ENCODE assay signal across 10 cellular contexts in the genomic region with DNA sequence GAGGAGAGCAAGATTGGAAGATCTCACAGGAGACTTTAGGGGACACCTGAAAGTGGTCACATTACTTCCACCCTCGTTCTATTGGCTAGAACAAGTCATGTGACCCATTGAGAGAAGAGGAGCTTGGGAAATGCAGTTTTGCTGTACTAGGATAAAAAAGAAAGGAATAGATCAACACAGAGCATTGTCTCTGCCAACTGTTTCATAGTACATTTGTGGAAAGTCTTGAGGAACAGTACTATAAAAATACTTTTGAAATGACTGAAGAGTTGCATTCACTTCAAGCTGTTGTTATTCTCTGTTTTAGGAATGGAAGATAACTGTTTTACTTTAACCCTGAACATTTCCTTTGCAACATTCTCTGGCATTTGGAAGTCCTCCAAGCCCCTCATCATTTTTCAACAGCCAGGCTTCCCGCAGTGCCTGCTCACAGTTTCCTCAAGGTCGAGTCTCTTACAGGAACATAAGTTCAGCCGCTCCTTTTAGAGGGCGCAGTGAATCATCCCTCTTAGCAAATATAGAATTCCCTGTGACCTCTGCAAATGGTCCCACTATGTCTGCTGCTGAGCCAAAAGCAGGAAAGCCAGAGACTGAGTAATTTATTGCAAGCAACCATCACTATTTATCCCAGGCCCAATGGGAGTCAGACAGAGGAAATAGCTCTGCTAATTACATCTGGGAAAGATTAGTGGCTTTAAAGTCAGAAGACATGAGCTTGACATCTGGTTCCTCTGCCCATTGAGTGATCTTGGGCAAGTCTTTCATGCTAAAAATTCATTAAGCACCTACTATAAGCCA. TPM values are rescaled to one million over a fixed set of nuclear protein-coding genes. Genes with fewer than 3 reads are reported as not detected.
DNase-seq lines count a peak whose midpoint lies in the region; ATAC-seq and TF ChIP-seq lines count a peak whose summit lies in the region.
"Had no signal": no experiment of that assay in that cellular context is flagged by ENCODE, and none has a peak within 500 bp of the region (broad histone marks: within the 10 kb centered on the region; RNA-seq: fewer than 3 reads in every experiment).

No MANE protein-coding gene starts in this region.

- 3% methylated on average over 5 of the region's 5 CpGs for WGBS in SK-N-SH (ENCODE audit: low lambda C conversion rate)
- WGBS in mammary epithelial cell (ENCODE audit: low coverage, missing lambda C conversion rate), result 60% methylated on average over 4 of the region's 5 CpGs

- H4K20me1 ChIP-seq in SK-N-SH (ENCODE audit: insufficient read depth), result no peaks in the 10 kb centered on the region
- no peaks in the 10 kb centered on the region for H4K20me1 ChIP-seq in PC-9 (ENCODE audit: insufficient read depth)
- no peaks in the 10 kb centered on the region for H4K20me1 ChIP-seq in mammary epithelial cell (ENCODE audit: insufficient read depth, low read length)

- H3K36me3 ChIP-seq in BJ (ENCODE audit: control insufficient read depth, insufficient read depth, low read length) (no peaks in the 10 kb centered on the region), SK-N-SH (replicated peaks in 1 of 2; ENCODE audit: control insufficient read depth in 1 of 2, insufficient read depth in 2 of 2, low read length in 1 of 2) (no peaks in the 10 kb centered on the region), PC-9 (ENCODE audit: low read depth) (no peaks in the 10 kb centered on the region), mammary epithelial cell (ENCODE audit: insufficient read depth, low read length) (no peaks in the 10 kb centered on the region)

- H3K79me2 ChIP-seq in SK-N-SH (ENCODE audit: insufficient read depth) (no peaks in the 10 kb centered on the region), PC-9 (ENCODE audit: low read depth) (no peaks in the 10 kb centered on the region), mammary epithelial cell (ENCODE audit: insufficient read depth, low read length) (no peaks in the 10 kb centered on the region)

- no peak for TF ChIP-seq RAD21 in SK-N-SH (IDR thresholded peaks at IDR 0.05; ENCODE audit: low read length)

- ATAC-seq in stimulated activated naive CD8-positive, alpha-beta T cell treated with anti-CD3 and anti-CD28 coated beads, Interleukin-15, amount 100 ng/mL, for 72 hours, result no peak

- intact Hi-C loops in activated CD4-positive, alpha-beta T cell treated with anti-CD3 and anti-CD28 coated beads, Interleukin-2, amount 10 ng/mL, durations not matched to agents 24 days and 14 days (cut with micrococcal nuclease), result no loop called here
- intact Hi-C loops in PC-9 (cut with micrococcal nuclease; ENCODE audit: unreplicated experiment) (no loop called here), mammary epithelial cell (cut with micrococcal nuclease) (no loop called here)

- H3K36me3 Mint-ChIP-seq in activated CD4-positive, alpha-beta T cell treated with anti-CD3 and anti-CD28 coated beads, Interleukin-2, amount 10 ng/mL, durations not matched to agents 24 days and 14 days (ENCODE audit: low read depth), result no peaks in the 10 kb centered on the region

- H2AFZ ChIP-seq in SK-N-SH (ENCODE audit: low read depth) (peak overlapping the region; percentile 96), PC-9 (no peak overlapping the region), mammary epithelial cell (ENCODE audit: low read depth, low read length) (no peak overlapping the region)

- peak overlapping the region; percentile 31 to 71; a peak in 3 of 4 replicates for H3K27ac ChIP-seq in SK-N-SH (ENCODE audit: low read depth in 2 of 2, low read length in 1 of 2)
- H3K27ac ChIP-seq in PC-9, result no peak overlapping the region
- no peak overlapping the region for H3K27ac ChIP-seq in mammary epithelial cell (ENCODE audit: insufficient read depth, low read depth, low read length)

- H3K27ac Mint-ChIP-seq in activated CD4-positive, alpha-beta T cell treated with anti-CD3 and anti-CD28 coated beads, Interleukin-2, amount 10 ng/mL, durations not matched to agents 24 days and 14 days, result no peak overlapping the region
- no peak overlapping the region for H3K27ac Mint-ChIP-seq in stimulated activated naive CD8-positive, alpha-beta T cell treated with anti-CD3 and anti-CD28 coated beads, Interleukin-15, amount 100 ng/mL, for 72 hours

- H3K4me1 Mint-ChIP-seq in activated CD4-positive, alpha-beta T cell treated with anti-CD3 and anti-CD28 coated beads, Interleukin-2, amount 10 ng/mL, durations not matched to agents 24 days and 14 days, result no peaks in the 10 kb centered on the region
- no peaks in the 10 kb centered on the region for H3K4me1 Mint-ChIP-seq in stimulated activated naive CD8-positive, alpha-beta T cell treated with anti-CD3 and anti-CD28 coated beads, Interleukin-15, amount 100 ng/mL, for 72 hours

- H3K9ac ChIP-seq in SK-N-SH, result no peak overlapping the region; the same call in 1 of the 2 replicates
- H3K9ac ChIP-seq in mammary epithelial cell (ENCODE audit: insufficient read depth, low read length), result no peak overlapping the region

- peak; percentile 100 for DNase-seq in BJ (ENCODE audit: low read depth)
- DNase-seq in SK-N-SH, result peak; percentile 16
- peak; percentile 75 for DNase-seq in glomerular endothelial cell (ENCODE audit: extremely low read depth, low read depth, low spot score)
- DNase-seq in pons (ENCODE audit: low spot score), result peak; percentile 31
- no peak for DNase-seq in activated CD4-positive, alpha-beta T cell treated with anti-CD3 and anti-CD28 coated beads, Interleukin-2, amount 10 ng/mL, durations not matched to agents 24 days and 14 days
- no peak for DNase-seq in PC-9
- no peak for DNase-seq in stimulated activated naive CD8-positive, alpha-beta T cell treated with anti-CD3 and anti-CD28 coated beads, Interleukin-15, amount 100 ng/mL, for 72 hours
- no peak for DNase-seq in mammary epithelial cell
- DNase-seq: activated CD4-positive, CD25-positive, alpha-beta regulatory T cell treated with anti-CD3 and anti-CD28 coated beads, Interleukin-2, amount 50 U/mL, for 72 hours; NCI-H1048 had no signal

- peaks cover 4% of the 10 kb centered on the region for H3K27me3 Mint-ChIP-seq in activated CD4-positive, alpha-beta T cell treated with anti-CD3 and anti-CD28 coated beads, Interleukin-2, amount 10 ng/mL, durations not matched to agents 24 days and 14 days
- H3K27me3 Mint-ChIP-seq in stimulated activated naive CD8-positive, alpha-beta T cell treated with anti-CD3 and anti-CD28 coated beads, Interleukin-15, amount 100 ng/mL, for 72 hours, result peaks cover 34% of the 10 kb centered on the region

- no peaks in the 10 kb centered on the region for H3K9me2 ChIP-seq in SK-N-SH
- no peaks in the 10 kb centered on the region for H3K9me2 ChIP-seq in PC-9 (ENCODE audit: insufficient read depth)

- in situ Hi-C loops in mammary epithelial cell (cut with MboI; ENCODE audit: low sequenced_read_pairs in 2 of 2), result no loop called here

- TF ChIP-seq CTCF in BJ (IDR thresholded peaks at IDR 0.05; ENCODE audit: insufficient read depth, low read depth, low read length) (no peak), SK-N-SH (IDR thresholded peaks at IDR 0.05) (no peak), PC-9 (conservative IDR thresholded peaks at IDR 0.05) (no peak), mammary epithelial cell (conservative IDR thresholded peaks at IDR 0.05 in 1 of 2, IDR thresholded peaks at IDR 0.05 in 1 of 2; ENCODE audit: extremely low read depth in 1 of 2, insufficient read depth in 1 of 2, low read depth in 1 of 2, low read length in 2 of 2) (no peak)

- CTCF ChIA-PET in BJ (lab: Yijun Ruan, JAX), result interaction anchor here (1.1 to 1.8 kb wide), 4 partner anchors 10 to 289 kb away, joined by 3 to 5 read pairs (median 4); no protein-coding TSS in a partner anchor
- CTCF ChIA-PET in SK-N-SH (lab: Yijun Ruan, JAX), result interaction anchor here (2.1 kb wide), 1 partner anchor 13 kb away, joined by 9 read pairs; no protein-coding TSS in a partner anchor
- CTCF ChIA-PET in PC-9 (lab: Charles Lee), result no interaction called here
- CTCF ChIA-PET in mammary epithelial cell (lab: Charles Lee; ENCODE audit: low non-redundant PET), result no interaction called here

- H3F3A ChIP-seq in SK-N-SH (replicated peaks; ENCODE audit: insufficient read depth) (peaks cover 23% of the 10 kb centered on the region), PC-9 (ENCODE audit: insufficient read depth, low read depth) (no peaks in the 10 kb centered on the region)

- H3K9me3 ChIP-seq in SK-N-SH (no peaks in the 10 kb centered on the region), PC-9 (ENCODE audit: insufficient read depth, low read depth) (no peaks in the 10 kb centered on the region), mammary epithelial cell (replicated peaks; ENCODE audit: insufficient read depth, low read length) (no peaks in the 10 kb centered on the region)

- H3K4me1 ChIP-seq in SK-N-SH (ENCODE audit: control insufficient read depth in 1 of 2, insufficient read depth in 2 of 2, low read depth in 1 of 2, low read length in 1 of 2) (peaks cover 0 to 13% of the 10 kb centered on the region in 2 experiments; a peak in 1 of 4 replicates), PC-9 (replicated peaks; ENCODE audit: insufficient read depth) (no peaks in the 10 kb centered on the region), mammary epithelial cell (ENCODE audit: insufficient read depth, low read length) (no peaks in the 10 kb centered on the region)

- TF ChIP-seq EP300 in SK-N-SH (IDR thresholded peaks at IDR 0.05; ENCODE audit: borderline replicate concordance in 1 of 2, low read depth in 1 of 2, low read length in 1 of 2), result 0 out of 4 replicates have a peak, but pooled peaks of 1 of the 2 experiments have one; percentile 52

- BruUV-seq in PC-9 (replicated peaks; lab: Mats Ljungman, UMichigan) (no TSS peak), mammary epithelial cell (replicated peaks; lab: Mats Ljungman, UMichigan) (no TSS peak)

- peaks cover 2% of the 10 kb centered on the region for H3K9me3 Mint-ChIP-seq in activated CD4-positive, alpha-beta T cell treated with anti-CD3 and anti-CD28 coated beads, Interleukin-2, amount 10 ng/mL, durations not matched to agents 24 days and 14 days
- peaks cover 0 to 7% of the 10 kb centered on the region in 2 donors for H3K9me3 Mint-ChIP-seq in stimulated activated naive CD8-positive, alpha-beta T cell treated with anti-CD3 and anti-CD28 coated beads, Interleukin-15, amount 100 ng/mL, for 72 hours

- POLR2A ChIA-PET in BJ (lab: Charles Lee) (interaction anchor here (0.6 kb wide), 1 partner anchor 41 kb away, joined by 3 read pairs; the partner anchor contains the start of gene PSMA2), SK-N-SH (lab: Yijun Ruan, JAX) (interaction anchor here (1.3 kb wide), 1 partner anchor 27 kb away, joined by 5 read pairs; no protein-coding TSS in a partner anchor), PC-9 (lab: Charles Lee; ENCODE audit: unreplicated experiment) (no interaction called here)

- H3K4me3 Mint-ChIP-seq in activated CD4-positive, alpha-beta T cell treated with anti-CD3 and anti-CD28 coated beads, Interleukin-2, amount 10 ng/mL, durations not matched to agents 24 days and 14 days, result no peak overlapping the region
- no peak overlapping the region for H3K4me3 Mint-ChIP-seq in stimulated activated naive CD8-positive, alpha-beta T cell treated with anti-CD3 and anti-CD28 coated beads, Interleukin-15, amount 100 ng/mL, for 72 hours

- H3K27me3 ChIP-seq in BJ (ENCODE audit: control insufficient read depth, insufficient read depth, low read length), result no peaks in the 10 kb centered on the region
- H3K27me3 ChIP-seq in SK-N-SH (ENCODE audit: insufficient read depth), result no peaks in the 10 kb centered on the region
- peaks cover 27% of the 10 kb centered on the region; the same call in 1 of the 2 replicates for H3K27me3 ChIP-seq in PC-9 (ENCODE audit: insufficient read depth, low read depth)
- no peaks in the 10 kb centered on the region for H3K27me3 ChIP-seq in mammary epithelial cell (ENCODE audit: insufficient read depth, low read length)

- H3K4me3 ChIP-seq in BJ (ENCODE audit: low read depth, low read length), result no peak overlapping the region
- H3K4me3 ChIP-seq in SK-N-SH (ENCODE audit: low read depth in 2 of 2, low read length in 1 of 2), result peak overlapping the region in 1 of 2 experiments; percentile 34; a peak in 2 of 4 replicates
- no peak overlapping the region for H3K4me3 ChIP-seq in PC-9
- H3K4me3 ChIP-seq in mammary epithelial cell (replicated peaks in 1 of 3; ENCODE audit: insufficient read depth in 1 of 3, low read depth in 2 of 3, low read length in 3 of 3), result no peak overlapping the region

- dilution Hi-C loops in mammary epithelial cell (cut with HindIII; ENCODE audit: low sequenced_read_pairs), result no loop called here

- H3K4me2 ChIP-seq in SK-N-SH, result peak overlapping the region; percentile 70
- H3K4me2 ChIP-seq in PC-9, result no peak overlapping the region
- no peak overlapping the region for H3K4me2 ChIP-seq in mammary epithelial cell (ENCODE audit: insufficient read depth, low read depth, low read length)

RNA-seq across cellular contexts. Expression of gene MRPL32, which starts 40.7 kb away (rescaled TPM):
- 35.6 and 44.5 TPM in 2 replicates for polyA plus RNA-seq in BJ (2011; rRNA removed)
- polyA minus RNA-seq in BJ (2011; rRNA and poly(A)+ RNA removed), result 4.4 and 5.9 TPM in 2 replicates
- 73.1 and 87.5 TPM in 2 replicates for polyA plus RNA-seq in SK-N-SH (2012; rRNA removed)
- 82.4 and 97.0 TPM in 2 replicates for polyA plus RNA-seq in SK-N-SH (2012; cell fraction: cytosol; rRNA removed)
- polyA plus RNA-seq in SK-N-SH (2012; cell fraction: nucleus; rRNA removed), result 86.2 and 137 TPM in 2 replicates
- 55.9 and 58.5 TPM in 2 replicates for total RNA-seq in glomerular endothelial cell
- 81.6 and 89.1 TPM in 2 replicates for total RNA-seq in activated CD4-positive, alpha-beta T cell treated with anti-CD3 and anti-CD28 coated beads, Interleukin-2, amount 10 ng/mL, durations not matched to agents 24 days and 14 days
- 45.5 and 50.6 TPM in 2 replicates for total RNA-seq in PC-9 (2021)
- 10 to 100 TPM; 29.2 to 77.0 TPM for total RNA-seq in mammary epithelial cell
- polyA plus RNA-seq in mammary epithelial cell, result 66.5 TPM
- polyA minus RNA-seq in mammary epithelial cell, result 0.93 TPM

RNA-seq across cellular contexts. Expression of gene PSMA2, which starts 40.9 kb away (rescaled TPM):
- polyA plus RNA-seq in BJ (2011; rRNA removed), result 50.8 and 101 TPM in 2 replicates
- polyA minus RNA-seq in BJ (2011; rRNA and poly(A)+ RNA removed), result 6.4 and 7.0 TPM in 2 replicates
- polyA plus RNA-seq in SK-N-SH (2012; rRNA removed), result 101 and 132 TPM in 2 replicates
- polyA plus RNA-seq in SK-N-SH (2012; cell fraction: cytosol; rRNA removed), result 173 and 232 TPM in 2 replicates
- 30.5 and 55.1 TPM in 2 replicates for polyA plus RNA-seq in SK-N-SH (2012; cell fraction: nucleus; rRNA removed)
- total RNA-seq in glomerular endothelial cell, result 56.6 and 86.4 TPM in 2 replicates
- 202 and 209 TPM in 2 replicates for total RNA-seq in activated CD4-positive, alpha-beta T cell treated with anti-CD3 and anti-CD28 coated beads, Interleukin-2, amount 10 ng/mL, durations not matched to agents 24 days and 14 days
- total RNA-seq in PC-9 (2021), result 120 and 175 TPM in 2 replicates
- total RNA-seq in mammary epithelial cell, result 10 to 100 TPM; 54.0 to 97.0 TPM
- polyA plus RNA-seq in mammary epithelial cell, result 140 TPM
- 10.1 TPM for polyA minus RNA-seq in mammary epithelial cell

Comparison
In these comparisons a context has a peak if more than half of its experiments do, and no peak if none do; other contexts are left out.
1. DNase-seq: peak in BJ (single experiment), SK-N-SH (single experiment), glomerular endothelial cell (single experiment) and pons (single experiment); none in activated CD4-positive, alpha-beta T cell treated with anti-CD3 and anti-CD28 coated beads, Interleukin-2, amount 10 ng/mL, durations not matched to agents 24 days and 14 days (single experiment), PC-9 (0 of 2), stimulated activated naive CD8-positive, alpha-beta T cell treated with anti-CD3 and anti-CD28 coated beads, Interleukin-15, amount 100 ng/mL, for 72 hours (0 of 2) and mammary epithelial cell (single experiment).
2. H3K27ac ChIP-seq: peak in SK-N-SH (2 of 2); none in PC-9 (single experiment) and mammary epithelial cell (single experiment).
3. CTCF ChIA-PET loops: an anchor here in BJ (1.1 to 1.8 kb wide) and SK-N-SH (2.1 kb wide); none called in PC-9 and mammary epithelial cell.